Comparison of ENCODE assay signal across 7 cellular contexts in the genomic region with DNA sequence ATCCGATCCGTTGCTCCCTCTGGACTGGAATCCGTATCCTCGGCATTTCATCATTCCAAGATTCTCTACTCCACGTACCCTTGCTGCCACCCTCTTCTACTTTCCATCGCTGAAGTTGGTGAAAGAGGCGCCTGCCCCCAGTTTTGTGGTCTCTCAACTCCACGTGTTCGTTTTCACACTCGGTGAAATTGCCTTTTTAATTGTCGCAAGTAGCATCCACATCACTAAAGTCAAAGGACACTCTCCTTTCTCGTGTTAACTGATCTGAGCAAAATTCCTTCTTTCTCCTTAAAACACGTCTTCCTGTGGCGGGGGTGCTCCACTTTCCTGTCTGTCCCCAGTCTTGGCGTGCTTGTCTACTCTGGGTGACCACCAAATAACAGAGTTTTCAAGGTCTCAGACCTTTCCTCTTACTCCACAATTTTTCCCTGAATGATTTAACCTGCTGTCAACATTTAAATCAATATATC. TPM values are rescaled to one million over a fixed set of nuclear protein-coding genes. Genes with fewer than 3 reads are reported as not detected.
DNase-seq lines count a peak whose midpoint lies in the region; TF ChIP-seq lines count a peak whose summit lies in the region.

No MANE protein-coding gene starts in this region.

- no peak overlapping the region; the same call in 1 of the 2 replicates for H3K27ac ChIP-seq in HL-60 (replicated peaks)
- no peak overlapping the region for H3K27ac ChIP-seq in iPS-20b (ENCODE audit: low read length)
- peak overlapping the region in 4 of 5 donors; percentile 76 to 98 (median 87) for H3K27ac ChIP-seq in stomach

- peak overlapping the region; percentile 81 for H3K27ac Mint-ChIP-seq in activated T-cell treated with anti-CD3 and anti-CD28 coated beads, Interleukin-2, amount 50 U/mL, for 24 hours

- H3K9me3 Mint-ChIP-seq in activated T-cell treated with anti-CD3 and anti-CD28 coated beads, Interleukin-2, amount 50 U/mL, for 24 hours, result no peaks in the 10 kb centered on the region

- no peak for TF ChIP-seq CTCF in HL-60 (IDR thresholded peaks at IDR 0.05; ENCODE audit: insufficient read depth, low read length)
- TF ChIP-seq CTCF in stomach (IDR thresholded peaks at IDR 0.05), result no peak

- H3K4me1 Mint-ChIP-seq in activated T-cell treated with anti-CD3 and anti-CD28 coated beads, Interleukin-2, amount 50 U/mL, for 24 hours (ENCODE audit: low read depth), result peaks cover 24% of the 10 kb centered on the region

- H3K27me3 Mint-ChIP-seq in activated T-cell treated with anti-CD3 and anti-CD28 coated beads, Interleukin-2, amount 50 U/mL, for 24 hours, result peaks cover 8% of the 10 kb centered on the region

- H3K36me3 Mint-ChIP-seq in activated T-cell treated with anti-CD3 and anti-CD28 coated beads, Interleukin-2, amount 50 U/mL, for 24 hours (ENCODE audit: low read depth), result peaks cover 3% of the 10 kb centered on the region

- DNase-seq in HL-60 (ENCODE audit: low read depth in 1 of 2, low spot score in 1 of 2), result no peak
- DNase-seq in activated T-cell treated with anti-CD3 and anti-CD28 coated beads, Interleukin-2, amount 50 U/mL, for 24 hours, result no peak
- no peak for DNase-seq in stomach
- no peak for DNase-seq in midbrain (lab: John Stamatoyannopoulos, UW)
- no peak for DNase-seq in MV-4-11 (lab: John Stamatoyannopoulos, UW)
- no peak for DNase-seq in T1000 (lab: John Stamatoyannopoulos, UW)

- H3K4me3 ChIP-seq in HL-60 (replicated peaks; ENCODE audit: insufficient read depth, low read length) (peak overlapping the region; percentile 70), iPS-20b (ENCODE audit: low read length) (peak overlapping the region; percentile 81), stomach (peak overlapping the region; percentile 54 to 98 (median 90))

- peak overlapping the region; percentile 82 for H3K4me3 Mint-ChIP-seq in activated T-cell treated with anti-CD3 and anti-CD28 coated beads, Interleukin-2, amount 50 U/mL, for 24 hours

- H3K4me1 ChIP-seq in iPS-20b (ENCODE audit: insufficient read depth, low read length) (no peaks in the 10 kb centered on the region), stomach (peaks cover 10 to 31% (median 25%) of the 10 kb centered on the region in 4 donors)

- no peaks in the 10 kb centered on the region for H3K27me3 ChIP-seq in HL-60 (ENCODE audit: insufficient read depth, poor library complexity, severe bottlenecking)
- peaks cover 15% of the 10 kb centered on the region for H3K27me3 ChIP-seq in iPS-20b (ENCODE audit: insufficient read depth, low read length)
- H3K27me3 ChIP-seq in stomach, result no peaks in the 10 kb centered on the region

- WGBS in stomach, 5 donors, result 13 to 17% (median 15%) methylated on average over 15 of the region's 15 CpGs

- H3K9me3 ChIP-seq in iPS-20b (ENCODE audit: insufficient read depth, low read depth, low read length) (no peaks in the 10 kb centered on the region), stomach (no peaks in the 10 kb centered on the region)

- intact Hi-C loops in stomach (cut with DNase I; ENCODE audit: low total_unique reads), result no loop called here

- no peaks in the 10 kb centered on the region for H3K36me3 ChIP-seq in iPS-20b (ENCODE audit: insufficient read depth, low read depth, low read length)
- no peaks in the 10 kb centered on the region for H3K36me3 ChIP-seq in stomach

- TF ChIP-seq EP300 in stomach (IDR thresholded peaks at IDR 0.05), result no peak

- TF ChIP-seq POLR2A in stomach (IDR thresholded peaks at IDR 0.05), result no peak

- H3K9ac ChIP-seq in iPS-20b (ENCODE audit: low read depth, low read length), result peak overlapping the region; percentile 72; the same call in 1 of the 2 replicates

RNA-seq across cellular contexts. Expression of a gene that starts 1.1 kb away (rescaled TPM):
- total RNA-seq in stomach, result 10 to 100 TPM in 3 of 5 donors, 1 to 10 TPM in 2; 5.8 to 38.9 (median 21.4) TPM
- polyA plus RNA-seq in stomach, result 1 to 10 TPM; 5.4 to 8.2 (median 8.1) TPM

Comparison
In these comparisons a context has a peak if more than half of its experiments do, and no peak if none do; other contexts are left out.
1. H3K27ac ChIP-seq: peak in stomach (4 of 5); none in HL-60 (single experiment) and iPS-20b (single experiment).
2. Peak in every context shown above with its lines, with median percentiles within 50 percentile points of each other: H3K4me3 ChIP-seq.